Comparison of ENCODE assay signal across 14 cellular contexts in the genomic region with DNA sequence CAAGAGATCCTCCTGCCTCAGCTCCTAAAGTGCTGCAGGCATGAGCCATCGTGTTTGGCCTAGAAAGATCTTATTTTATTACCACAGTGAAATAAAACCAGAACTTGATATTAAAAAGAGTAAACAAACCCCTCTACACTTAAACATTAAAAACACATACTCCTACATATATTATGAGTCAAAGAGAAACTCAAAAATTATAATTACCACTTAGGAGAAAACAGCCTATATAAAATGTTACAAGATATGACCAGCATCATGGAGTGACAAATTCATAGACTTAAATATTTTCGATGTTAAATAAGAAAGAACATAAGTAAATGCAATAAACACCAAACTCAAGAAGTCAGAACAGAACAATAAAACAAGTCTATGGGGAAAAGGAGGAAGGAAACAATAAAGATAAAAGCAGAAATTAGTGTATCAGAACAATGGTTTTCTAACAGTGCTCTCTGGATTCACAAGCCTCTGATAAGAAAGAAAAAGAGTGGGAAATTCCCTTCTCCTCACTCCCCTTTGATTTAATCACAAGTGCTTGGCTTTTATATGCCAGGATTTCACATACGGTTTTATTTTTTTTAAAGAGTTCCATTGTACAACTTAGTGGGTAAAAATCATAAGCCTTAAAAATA. TPM values are rescaled to one million over a fixed set of nuclear protein-coding genes. Genes with fewer than 3 reads are reported as not detected.
DNase-seq lines count a peak whose midpoint lies in the region; ATAC-seq and TF ChIP-seq lines count a peak whose summit lies in the region.
"Had no signal": no experiment of that assay in that cellular context is flagged by ENCODE, and none has a peak within 500 bp of the region (broad histone marks: within the 10 kb centered on the region; RNA-seq: fewer than 3 reads in every experiment).

No MANE protein-coding gene starts in this region.

- no peaks in the 10 kb centered on the region for H3K9me3 Mint-ChIP-seq in T-helper 2 cell treated with Interferon-gamma antibody and Interleukin-4, amounts not matched to agents 5 μg/mL and 100 μg/mL, for 36 hours
- H3K9me3 Mint-ChIP-seq in activated naive CD8-positive, alpha-beta T cell treated with anti-CD3 and anti-CD28 coated beads, Interleukin-2, amount 50 U/mL, for 24 hours = no peaks in the 10 kb centered on the region
- peaks cover 0 to 2% (median 0%) of the 10 kb centered on the region in 11 donors for H3K9me3 Mint-ChIP-seq in naive thymus-derived CD4-positive, alpha-beta T cell

- intact Hi-C loops in naive thymus-derived CD4-positive, alpha-beta T cell (cut with micrococcal nuclease) = no loop called here
- intact Hi-C loops in aorta (cut with DNase I) = no loop called here

- WGBS in aorta, 2 donors = 57 to 60% methylated on average over 3 of the region's 3 CpGs

- H3K4me3 ChIP-seq in LNCaP clone FGC (ENCODE audit: low read depth, low read length) (no peak overlapping the region), aorta (ENCODE audit: low read length in 2 of 2) (no peak overlapping the region)
- no peak overlapping the region for H3K4me3 ChIP-seq in naive thymus-derived CD4-positive, alpha-beta T cell (ENCODE audit: low read length)
- H3K4me3 ChIP-seq: upper lobe of right lung had no signal

- H3K4me1 ChIP-seq in naive thymus-derived CD4-positive, alpha-beta T cell (ENCODE audit: control insufficient read depth in 2 of 2, insufficient read depth in 2 of 2, low read length in 2 of 2) = peaks cover 19 to 20% of the 10 kb centered on the region in 2 donors
- no peaks in the 10 kb centered on the region for H3K4me1 ChIP-seq in aorta (ENCODE audit: control insufficient read depth in 1 of 2, insufficient read depth in 2 of 2, low read length in 2 of 2)
- H3K4me1 ChIP-seq: upper lobe of right lung had no signal

- no peaks in the 10 kb centered on the region for H3K27me3 Mint-ChIP-seq in T-helper 2 cell treated with Interferon-gamma antibody and Interleukin-4, amounts not matched to agents 5 μg/mL and 100 μg/mL, for 36 hours (ENCODE audit: low read depth)
- H3K27me3 Mint-ChIP-seq in activated naive CD8-positive, alpha-beta T cell treated with anti-CD3 and anti-CD28 coated beads, Interleukin-2, amount 50 U/mL, for 24 hours = no peaks in the 10 kb centered on the region
- no peaks in the 10 kb centered on the region for H3K27me3 Mint-ChIP-seq in naive thymus-derived CD4-positive, alpha-beta T cell

- TF ChIP-seq CTCF in LNCaP clone FGC (IDR thresholded peaks at IDR 0.05; ENCODE audit: control insufficient read depth, extremely low read depth, insufficient read depth) = no peak
- no peak for TF ChIP-seq CTCF in GM13977 (IDR thresholded peaks at IDR 0.05; ENCODE audit: extremely low read depth, insufficient read depth, missing control alignments)

- no peak overlapping the region for H3K27ac ChIP-seq in naive thymus-derived CD4-positive, alpha-beta T cell (ENCODE audit: low read depth, low read length)
- no peak overlapping the region for H3K27ac ChIP-seq in aorta (ENCODE audit: low read depth in 1 of 2, low read length in 2 of 2)
- H3K27ac ChIP-seq: upper lobe of right lung had no signal

- no peaks in the 10 kb centered on the region for H3K9me3 ChIP-seq in naive thymus-derived CD4-positive, alpha-beta T cell (ENCODE audit: control insufficient read depth in 2 of 3, low read length in 3 of 3)
- H3K9me3 ChIP-seq in aorta (ENCODE audit: control insufficient read depth, low read length) = no peaks in the 10 kb centered on the region
- H3K9me3 ChIP-seq: upper lobe of right lung had no signal

- no peaks in the 10 kb centered on the region for H3K27me3 ChIP-seq in naive thymus-derived CD4-positive, alpha-beta T cell (ENCODE audit: control insufficient read depth in 2 of 2, insufficient read depth in 2 of 2, low read length in 2 of 2)
- H3K27me3 ChIP-seq in aorta (ENCODE audit: control insufficient read depth in 1 of 2, insufficient read depth in 2 of 2, low read length in 1 of 2) = no peaks in the 10 kb centered on the region

- POLR2A ChIA-PET in naive thymus-derived CD4-positive, alpha-beta T cell (lab: Charles Lee) = no interaction called here

- no peak for DNase-seq in T-helper 2 cell treated with Interferon-gamma antibody and Interleukin-4, amounts not matched to agents 5 μg/mL and 100 μg/mL, for 36 hours (ENCODE audit: low spot score)
- no peak for DNase-seq in T-helper 2 cell
- DNase-seq in LNCaP clone FGC (ENCODE audit: low read depth) = peak; percentile 39
- DNase-seq in activated naive CD8-positive, alpha-beta T cell treated with anti-CD3 and anti-CD28 coated beads, Interleukin-2, amount 50 U/mL, for 24 hours = no peak
- DNase-seq in naive thymus-derived CD4-positive, alpha-beta T cell = no peak
- DNase-seq in dedifferentiated amniotic fluid mesenchymal stem cell (ENCODE audit: extremely low spot score) = no peak
- DNase-seq in aorta = no peak
- DNase-seq in GM13977 (ENCODE audit: low spot score) = no peak
- DNase-seq: MM.1S; NCI-H2029; SIG-M5; stimulated activated CD4-positive, alpha-beta T cell treated with anti-CD3 and anti-CD28 coated beads, Interleukin-4, amount 100 ng/mL, for 1 hour; upper lobe of right lung had no signal

- peak overlapping the region; percentile 57 for H3K27ac Mint-ChIP-seq in T-helper 2 cell treated with Interferon-gamma antibody and Interleukin-4, amounts not matched to agents 5 μg/mL and 100 μg/mL, for 36 hours
- peak overlapping the region; percentile 83 for H3K27ac Mint-ChIP-seq in activated naive CD8-positive, alpha-beta T cell treated with anti-CD3 and anti-CD28 coated beads, Interleukin-2, amount 50 U/mL, for 24 hours
- peak overlapping the region in 8 of 9 donors; percentile 10 to 83 (median 40) for H3K27ac Mint-ChIP-seq in naive thymus-derived CD4-positive, alpha-beta T cell

- no peak for ATAC-seq in activated naive CD8-positive, alpha-beta T cell treated with anti-CD3 and anti-CD28 coated beads, Interleukin-2, amount 50 U/mL, for 24 hours
- ATAC-seq in naive thymus-derived CD4-positive, alpha-beta T cell = no peak
- ATAC-seq in aorta (ENCODE audit: low FRiP score) = no peak
- ATAC-seq: sciatic nerve, upper lobe of right lung had no signal

- CTCF ChIA-PET in naive thymus-derived CD4-positive, alpha-beta T cell (lab: Charles Lee) = no interaction called here

- peaks cover 0 to 25% (median 9%) of the 10 kb centered on the region in 3 experiments for H3K36me3 ChIP-seq in naive thymus-derived CD4-positive, alpha-beta T cell (ENCODE audit: control insufficient read depth in 2 of 3, insufficient read depth in 3 of 3, low read length in 3 of 3)
- no peaks in the 10 kb centered on the region for H3K36me3 ChIP-seq in aorta (ENCODE audit: control insufficient read depth in 1 of 2, insufficient read depth in 2 of 2, low read length in 1 of 2)
- H3K36me3 ChIP-seq: upper lobe of right lung had no signal

- peak overlapping the region; percentile 3 for H3K4me3 Mint-ChIP-seq in T-helper 2 cell treated with Interferon-gamma antibody and Interleukin-4, amounts not matched to agents 5 μg/mL and 100 μg/mL, for 36 hours
- H3K4me3 Mint-ChIP-seq in activated naive CD8-positive, alpha-beta T cell treated with anti-CD3 and anti-CD28 coated beads, Interleukin-2, amount 50 U/mL, for 24 hours = peak overlapping the region; percentile 35
- H3K4me3 Mint-ChIP-seq in naive thymus-derived CD4-positive, alpha-beta T cell = peak overlapping the region in 7 of 10 donors; percentile 8 to 61 (median 38)

- peaks cover 35% of the 10 kb centered on the region for H3K4me1 Mint-ChIP-seq in T-helper 2 cell treated with Interferon-gamma antibody and Interleukin-4, amounts not matched to agents 5 μg/mL and 100 μg/mL, for 36 hours (ENCODE audit: low read depth)
- peaks cover 61% of the 10 kb centered on the region for H3K4me1 Mint-ChIP-seq in activated naive CD8-positive, alpha-beta T cell treated with anti-CD3 and anti-CD28 coated beads, Interleukin-2, amount 50 U/mL, for 24 hours
- peaks cover 38 to 84% (median 70%) of the 10 kb centered on the region in 7 donors for H3K4me1 Mint-ChIP-seq in naive thymus-derived CD4-positive, alpha-beta T cell

- H3K36me3 Mint-ChIP-seq in T-helper 2 cell treated with Interferon-gamma antibody and Interleukin-4, amounts not matched to agents 5 μg/mL and 100 μg/mL, for 36 hours (ENCODE audit: low read depth) = peaks cover 46% of the 10 kb centered on the region
- peaks cover 45% of the 10 kb centered on the region for H3K36me3 Mint-ChIP-seq in activated naive CD8-positive, alpha-beta T cell treated with anti-CD3 and anti-CD28 coated beads, Interleukin-2, amount 50 U/mL, for 24 hours (ENCODE audit: low read depth)
- peaks cover 10 to 46% (median 37%) of the 10 kb centered on the region in 5 donors for H3K36me3 Mint-ChIP-seq in naive thymus-derived CD4-positive, alpha-beta T cell

- in situ Hi-C loops in GM13977 (cut with MboI; ENCODE audit: low pct_unique_long_range_greater_than_20kb, low sequenced_read_pairs, unreplicated experiment) = no loop called here

RNA-seq across cellular contexts. Expression of a gene that starts 23.0 kb away (rescaled TPM):
- 100 to 1,000 TPM in 4 of 5 experiments, 10 to 100 TPM in 1; 99.3 to 117 (median 109) TPM for total RNA-seq in naive thymus-derived CD4-positive, alpha-beta T cell
- polyA plus RNA-seq in naive thymus-derived CD4-positive, alpha-beta T cell = 100 to 1,000 TPM; 254 to 289 TPM
- 1 to 10 TPM in 1 of 2 donors, under 1 TPM in 1; 0.84 to 3.6 TPM for total RNA-seq in aorta
- polyA plus RNA-seq in aorta = 1 to 10 TPM in 1 of 2 donors, not detected in 1; 3.1 TPM

Comparison
In these comparisons a context has a peak if more than half of its experiments do, and no peak if none do; other contexts are left out.
1. RNA of a gene that starts 23.0 kb away (total RNA-seq): 99.3 to 117 TPM in naive thymus-derived CD4-positive, alpha-beta T cell; 0.84 to 3.6 TPM in aorta; every median in the first group is over 10 times any median in the second.
2. Peak in every context shown above with its lines, with median percentiles within 50 percentile points of each other: H3K27ac Mint-ChIP-seq and H3K4me3 Mint-ChIP-seq.